Comparison of ENCODE assay signal across 15 cellular contexts in the genomic region with DNA sequence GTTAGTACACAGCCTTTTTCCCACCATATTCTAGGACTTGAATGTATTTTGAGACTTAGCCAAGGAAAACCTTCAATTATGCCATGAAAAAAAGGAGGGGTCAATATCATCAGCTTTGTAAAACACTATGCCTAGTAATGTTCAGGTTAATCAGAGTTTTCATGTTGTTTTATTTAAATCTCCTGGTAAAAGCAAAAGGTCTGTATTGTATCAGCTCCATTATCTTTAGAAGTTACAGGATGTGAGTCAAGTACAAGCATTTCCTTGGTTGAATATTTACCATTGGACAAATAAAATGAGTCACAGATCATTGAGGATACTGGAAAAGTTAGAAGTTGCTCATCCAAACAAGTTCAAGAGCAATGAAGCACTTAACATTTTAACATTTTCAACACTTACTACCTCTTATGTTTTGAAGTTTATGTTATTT.
DNase-seq lines count a peak whose midpoint lies in the region; ATAC-seq and FAIRE-seq lines count a peak whose summit lies in the region.
"Had no signal": no experiment of that assay in that cellular context is flagged by ENCODE, and none has a peak within 500 bp of the region (broad histone marks: within the 10 kb centered on the region; RNA-seq: fewer than 3 reads in every experiment).

No MANE protein-coding gene starts in this region.

- ATAC-seq in esophagus mucosa = peak; percentile 50

- H3K36me3 ChIP-seq in mucosa of rectum (ENCODE audit: control insufficient read depth in 2 of 2, insufficient read depth in 2 of 2, low read length in 2 of 2) = no peaks in the 10 kb centered on the region

- H3K4me1 ChIP-seq in mucosa of rectum (ENCODE audit: control insufficient read depth in 2 of 2, insufficient read depth in 2 of 2, low read length in 2 of 2) = peaks cover 7 to 14% of the 10 kb centered on the region in 2 donors
- H3K4me1 ChIP-seq: testis had no signal

- no peaks in the 10 kb centered on the region for H3K9me3 ChIP-seq in mucosa of rectum (ENCODE audit: control insufficient read depth in 2 of 2, low read length in 2 of 2)
- H3K9me3 ChIP-seq: testis had no signal

- DNase-seq in DMS53 treated with DMSO at 0.1 percent for 48 hours (lab: John Stamatoyannopoulos, UW; ENCODE audit: unreplicated experiment) (peak; percentile 98), RCC 7860 (ENCODE audit: low spot score) (peak; percentile 97), DMS 273 (lab: John Stamatoyannopoulos, UW; ENCODE audit: unreplicated experiment) (no peak), NCI-H1436 treated with DMSO at 0.1 percent for 48 hours (lab: John Stamatoyannopoulos, UW) (no peak), amygdala (lab: John Stamatoyannopoulos, UW) (no peak)
- DNase-seq in stimulated activated naive CD4-positive, alpha-beta T cell (lab: John Stamatoyannopoulos, UW) = no peak
- DNase-seq: aorta; NCI-H526 treated with DMSO at 0.1 percent for 48 hours; nephron progenitor cell; stimulated activated CD4-positive, alpha-beta T cell treated with anti-CD3 and anti-CD28 coated beads, Interleukin-2, amount 100 ng/mL, for 24 hours; T-helper 1 cell; testis had no signal

- H3K9ac ChIP-seq in mucosa of rectum (ENCODE audit: low read depth in 1 of 2, low read length in 2 of 2) = peak overlapping the region in 1 of 2 donors; percentile 45
- H3K9ac ChIP-seq: KMS-11 had no signal

- peak overlapping the region in 1 of 2 donors; percentile 43 for H3K4me3 ChIP-seq in mucosa of rectum (ENCODE audit: low read length in 2 of 2)
- H3K4me3 ChIP-seq: testis had no signal

- H3K27ac ChIP-seq in mucosa of rectum (ENCODE audit: low read depth in 2 of 2, low read length in 2 of 2) = peak overlapping the region; percentile 76 to 89
- H3K27ac ChIP-seq: KMS-11, testis had no signal

- no peaks in the 10 kb centered on the region for H3K27me3 ChIP-seq in mucosa of rectum (ENCODE audit: control insufficient read depth in 2 of 2, insufficient read depth in 2 of 2, low read length in 2 of 2)
- H3K27me3 ChIP-seq: testis had no signal

- FAIRE-seq in RCC 7860 (lab: Jason Lieb, UNC) = peak; percentile 100

Comparison
In these comparisons a context has a peak if more than half of its experiments do, and no peak if none do; other contexts are left out.
1. DNase-seq: peak in DMS53 treated with DMSO at 0.1 percent for 48 hours (single experiment) and RCC 7860 (single experiment); none in DMS 273 (single experiment), NCI-H1436 treated with DMSO at 0.1 percent for 48 hours (single experiment), amygdala (0 of 56) and stimulated activated naive CD4-positive, alpha-beta T cell (0 of 6).